8 cellular contexts compared by ENCODE assay signal in the genomic region with DNA sequence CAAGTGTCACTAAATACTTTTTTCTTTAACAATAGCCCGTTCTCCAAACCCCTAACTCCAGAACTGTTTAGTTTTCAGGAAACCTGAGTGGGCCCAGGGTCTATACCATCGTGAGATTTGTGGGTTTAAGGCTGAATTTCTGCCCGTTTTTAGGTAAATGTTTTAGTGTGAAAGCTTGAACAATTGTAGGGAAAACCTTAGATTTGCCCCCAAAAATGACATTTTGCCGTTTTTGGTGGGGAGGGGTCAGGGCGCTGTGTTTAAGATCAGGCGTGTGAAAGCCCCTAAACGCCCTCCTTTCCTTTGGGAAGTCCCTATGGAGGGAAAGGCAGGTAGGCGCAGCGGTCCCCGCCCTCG. TPM values are rescaled to one million over a fixed set of nuclear protein-coding genes. Genes with fewer than 3 reads are reported as not detected.
A peak's percentile ranks its signal among the peaks of the same experiment; 100 is the strongest.
DNase-seq lines count a peak whose midpoint lies in the region; ATAC-seq lines count a peak whose summit lies in the region.

No MANE protein-coding gene starts in this region.

- H3K9me3 ChIP-seq in CD4-positive, alpha-beta memory T cell (ENCODE audit: control insufficient read depth in 1 of 2, low read length in 2 of 2) = no peaks in the 10 kb centered on the region

- peak; percentile 9 for ATAC-seq in HG03439 (IDR thresholded peaks at IDR 0.05; ENCODE audit: unreplicated experiment)
- ATAC-seq in central memory CD8-positive, alpha-beta T cell (replicated peaks; ENCODE audit: extremely low read depth, poor library complexity, severe bottlenecking) = no peak
- no peak for ATAC-seq in natural killer cell treated with Interleukin-12 subunit alpha and Interleukin-12 subunit beta and Interleukin-15 and Interleukin-18, amount 100 ng/mL, for 72 hours

- peaks cover 0 to 2% (median 0%) of the 10 kb centered on the region in 8 donors for H3K9me3 Mint-ChIP-seq in CD4-positive, alpha-beta memory T cell
- no peaks in the 10 kb centered on the region for H3K9me3 Mint-ChIP-seq in central memory CD8-positive, alpha-beta T cell
- H3K9me3 Mint-ChIP-seq in natural killer cell treated with Interleukin-12 subunit alpha and Interleukin-12 subunit beta and Interleukin-15 and Interleukin-18, amount 100 ng/mL, for 72 hours = no peaks in the 10 kb centered on the region

- peaks cover 32 to 55% (median 43%) of the 10 kb centered on the region in 4 donors for H3K4me1 Mint-ChIP-seq in CD4-positive, alpha-beta memory T cell
- peaks cover 44% of the 10 kb centered on the region for H3K4me1 Mint-ChIP-seq in central memory CD8-positive, alpha-beta T cell
- H3K4me1 Mint-ChIP-seq in natural killer cell treated with Interleukin-12 subunit alpha and Interleukin-12 subunit beta and Interleukin-15 and Interleukin-18, amount 100 ng/mL, for 72 hours (ENCODE audit: low read depth in 2 of 2) = peaks cover 23 to 41% of the 10 kb centered on the region in 2 donors

- no peaks in the 10 kb centered on the region for H3K27me3 Mint-ChIP-seq in CD4-positive, alpha-beta memory T cell
- no peaks in the 10 kb centered on the region for H3K27me3 Mint-ChIP-seq in central memory CD8-positive, alpha-beta T cell
- H3K27me3 Mint-ChIP-seq in natural killer cell treated with Interleukin-12 subunit alpha and Interleukin-12 subunit beta and Interleukin-15 and Interleukin-18, amount 100 ng/mL, for 72 hours = no peaks in the 10 kb centered on the region

- DNase-seq in CD4-positive, alpha-beta memory T cell = no peak
- DNase-seq in central memory CD8-positive, alpha-beta T cell (ENCODE audit: low spot score in 2 of 2) = no peak
- DNase-seq in natural killer cell treated with Interleukin-12 subunit alpha and Interleukin-12 subunit beta and Interleukin-15 and Interleukin-18, amount 100 ng/mL, for 72 hours (ENCODE audit: low spot score) = no peak
- DNase-seq in iPS-NIHi11 (ENCODE audit: low spot score) (no peak), middle frontal gyrus (ENCODE audit: extremely low spot score, low spot score) (no peak), glomerular visceral epithelial cell (ENCODE audit: extremely low spot score) (no peak), HuH-7.5 (ENCODE audit: low spot score) (no peak)

- peaks cover 0 to 9% of the 10 kb centered on the region in 2 donors for H3K36me3 Mint-ChIP-seq in CD4-positive, alpha-beta memory T cell
- peaks cover 14% of the 10 kb centered on the region for H3K36me3 Mint-ChIP-seq in central memory CD8-positive, alpha-beta T cell (ENCODE audit: insufficient read depth)
- no peaks in the 10 kb centered on the region for H3K36me3 Mint-ChIP-seq in natural killer cell treated with Interleukin-12 subunit alpha and Interleukin-12 subunit beta and Interleukin-15 and Interleukin-18, amount 100 ng/mL, for 72 hours

- CTCF ChIA-PET in CD4-positive, alpha-beta memory T cell (lab: Charles Lee; ENCODE audit: partially characterized antibody) = no interaction called here

- H3K4me1 ChIP-seq in CD4-positive, alpha-beta memory T cell (ENCODE audit: insufficient read depth, low read length) = peaks cover 49% of the 10 kb centered on the region

- POLR2A ChIA-PET in CD4-positive, alpha-beta memory T cell (lab: Charles Lee; ENCODE audit: partially characterized antibody) = interaction anchor here (0.9 to 4.4 kb wide), 4 partner anchors 48 to 169 kb away, joined by 3 to 28 read pairs (median 11); a partner anchor contains a TSS

- H3K27ac ChIP-seq in CD4-positive, alpha-beta memory T cell (ENCODE audit: low read depth, low read length) = peak overlapping the region; percentile 86

- no peaks in the 10 kb centered on the region for H3K36me3 ChIP-seq in CD4-positive, alpha-beta memory T cell (ENCODE audit: insufficient read depth, low read length)

- intact Hi-C loops in CD4-positive, alpha-beta memory T cell (cut with micrococcal nuclease) = no loop called here

- peak overlapping the region; percentile 69 to 98 for H3K4me3 ChIP-seq in CD4-positive, alpha-beta memory T cell (ENCODE audit: low read length in 2 of 2)

- H3K27me3 ChIP-seq in CD4-positive, alpha-beta memory T cell (ENCODE audit: insufficient read depth, low read length) = no peaks in the 10 kb centered on the region

- peak overlapping the region; percentile 87 to 96 (median 92) for H3K27ac Mint-ChIP-seq in CD4-positive, alpha-beta memory T cell
- peak overlapping the region; percentile 96 for H3K27ac Mint-ChIP-seq in central memory CD8-positive, alpha-beta T cell (ENCODE audit: low read depth)
- peak overlapping the region; percentile 91 to 94 for H3K27ac Mint-ChIP-seq in natural killer cell treated with Interleukin-12 subunit alpha and Interleukin-12 subunit beta and Interleukin-15 and Interleukin-18, amount 100 ng/mL, for 72 hours

- H3K4me3 Mint-ChIP-seq in CD4-positive, alpha-beta memory T cell = peak overlapping the region; percentile 86 to 99 (median 96)
- H3K4me3 Mint-ChIP-seq in central memory CD8-positive, alpha-beta T cell = peak overlapping the region; percentile 95
- H3K4me3 Mint-ChIP-seq in natural killer cell treated with Interleukin-12 subunit alpha and Interleukin-12 subunit beta and Interleukin-15 and Interleukin-18, amount 100 ng/mL, for 72 hours = peak overlapping the region; percentile 90

RNA-seq across cellular contexts. Expression of a gene that starts 0.3 kb away (rescaled TPM):
- 10 to 100 TPM; 80.7 to 85.6 TPM for total RNA-seq in CD4-positive, alpha-beta memory T cell
- 10 to 100 TPM in 1 of 2 donors, 1 to 10 TPM in 1; 8.1 to 12.1 TPM for polyA plus RNA-seq in CD4-positive, alpha-beta memory T cell
- total RNA-seq in natural killer cell treated with Interleukin-12 subunit alpha and Interleukin-12 subunit beta and Interleukin-15 and Interleukin-18, amount 100 ng/mL, for 72 hours = 10 to 100 TPM; 32.3 to 62.4 TPM

RNA-seq across cellular contexts. Expression of a gene that starts 50.7 kb away (rescaled TPM):
- total RNA-seq in CD4-positive, alpha-beta memory T cell = 10 to 100 TPM; 57.0 to 64.7 TPM
- polyA plus RNA-seq in CD4-positive, alpha-beta memory T cell = 100 to 1,000 TPM in 1 of 2 donors, 10 to 100 TPM in 1; 61.9 to 101 TPM
- total RNA-seq in natural killer cell treated with Interleukin-12 subunit alpha and Interleukin-12 subunit beta and Interleukin-15 and Interleukin-18, amount 100 ng/mL, for 72 hours = 10 to 100 TPM; 42.0 to 61.2 TPM

RNA-seq across cellular contexts. Expression of a gene that starts 52.1 kb away (rescaled TPM):
- 1 to 10 TPM; 7.8 to 8.6 TPM for total RNA-seq in CD4-positive, alpha-beta memory T cell
- 1 to 10 TPM; 2.1 to 5.8 TPM for polyA plus RNA-seq in CD4-positive, alpha-beta memory T cell
- 10 to 100 TPM; 12.9 to 24.8 TPM for total RNA-seq in natural killer cell treated with Interleukin-12 subunit alpha and Interleukin-12 subunit beta and Interleukin-15 and Interleukin-18, amount 100 ng/mL, for 72 hours
